In genomic region chr19:10516671-10517286, GRCh38 we compare ENCODE assay signal across 9 cellular contexts. TPM values are rescaled to one million over a fixed set of nuclear protein-coding genes. Genes with fewer than 3 reads are reported as not detected.
DNase-seq lines count a peak whose midpoint lies in the region; ATAC-seq, FAIRE-seq and TF ChIP-seq lines count a peak whose summit lies in the region.
"Had no signal": no experiment of that assay in that cellular context is flagged by ENCODE, and none has a peak within 500 bp of the region (broad histone marks: within the 10 kb centered on the region; RNA-seq: fewer than 3 reads in every experiment).

No MANE protein-coding gene starts in this region.

- DNase-seq in AG04450 (ENCODE audit: low read depth, low spot score) = no peak
- DNase-seq in H54 (ENCODE audit: insufficient read length, low spot score) = peak; percentile 88
- no peak for DNase-seq in SW480 (ENCODE audit: low spot score)
- DNase-seq in DMS79 (lab: John Stamatoyannopoulos, UW) = no peak

- H3K4me3 ChIP-seq in AG04450 (ENCODE audit: low read depth, low read length) (peak overlapping the region; percentile 47), mesodermal cell (ENCODE audit: extremely low read depth, insufficient read depth, low read length, poor library complexity, severe bottlenecking) (peak overlapping the region; percentile 49), gastroesophageal sphincter (peak overlapping the region in 1 of 2 donors; percentile 27)

- peaks cover 7% of the 10 kb centered on the region for H3K4me1 ChIP-seq in mesodermal cell (ENCODE audit: control insufficient read depth, insufficient read depth, low read length, poor library complexity, severe bottlenecking)
- H3K4me1 ChIP-seq in gastroesophageal sphincter = peaks cover 0 to 28% (median 4%) of the 10 kb centered on the region in 3 donors

- CTCF ChIA-PET in AG04450 (lab: Charles Lee) = no interaction called here

- TF ChIP-seq CTCF in AG04450 (IDR thresholded peaks at IDR 0.05; ENCODE audit: low read depth, low read length) (no peak), brain (conservative IDR thresholded peaks at IDR 0.05) (no peak), gastroesophageal sphincter (IDR thresholded peaks at IDR 0.05) (no peak)

- no peak for ATAC-seq in HG03460 (IDR thresholded peaks at IDR 0.05; ENCODE audit: unreplicated experiment)
- ATAC-seq in gastroesophageal sphincter = no peak

- no peak overlapping the region for H3K27ac Mint-ChIP-seq in brain

- peaks cover 22% of the 10 kb centered on the region for H3K4me1 Mint-ChIP-seq in brain

- POLR2A ChIA-PET in AG04450 (lab: Yijun Ruan, JAX) = interaction anchor here (0.7 kb wide), 1 partner anchor 858 kb away, joined by 4 read pairs; the partner anchor contains the start of gene SWSAP1

- H3K27ac ChIP-seq in AG04450 (ENCODE audit: low read depth, low read length) (no peak overlapping the region), mesodermal cell (ENCODE audit: low read depth, low read length, severe bottlenecking) (no peak overlapping the region), gastroesophageal sphincter (no peak overlapping the region)
- H3K27ac ChIP-seq: SJSA1 had no signal

- H3K36me3 Mint-ChIP-seq in brain = no peaks in the 10 kb centered on the region

- H3K9me3 ChIP-seq in AG04450 (ENCODE audit: control insufficient read depth, insufficient read depth, low read length) (no peaks in the 10 kb centered on the region; the same call in 1 of the 2 replicates), mesodermal cell (ENCODE audit: control insufficient read depth, low read length) (no peaks in the 10 kb centered on the region), gastroesophageal sphincter (no peaks in the 10 kb centered on the region)
- H3K9me3 ChIP-seq: SJSA1 had no signal

- peaks cover 0 to 7% (median 4%) of the 10 kb centered on the region in 5 experiments for H3K9me3 Mint-ChIP-seq in brain

- peaks cover 87% of the 10 kb centered on the region for H3K27me3 Mint-ChIP-seq in brain

- TF ChIP-seq POLR2A in H54 (IDR thresholded peaks at IDR 0.05; ENCODE audit: low read depth, low read length) = no peak
- no peak for TF ChIP-seq POLR2A in gastroesophageal sphincter (IDR thresholded peaks at IDR 0.05)

- 44 to 50% methylated on average over 6 to 8 of the region's 10 CpGs for WGBS in mesodermal cell (ENCODE audit: insufficient coverage in 2 of 2), 2 experiments
- 54 to 62% methylated on average over 3 of the region's 10 CpGs for WGBS in gastroesophageal sphincter (ENCODE audit: low coverage in 1 of 2), 2 donors

- TF ChIP-seq EP300 in gastroesophageal sphincter (IDR thresholded peaks at IDR 0.05) = no peak

- peaks cover 3% of the 10 kb centered on the region for H3K36me3 ChIP-seq in mesodermal cell (ENCODE audit: control insufficient read depth, insufficient read depth, low read length)
- no peaks in the 10 kb centered on the region for H3K36me3 ChIP-seq in gastroesophageal sphincter
- H3K36me3 ChIP-seq: SJSA1 had no signal

- FAIRE-seq in H54 (lab: Jason Lieb, UNC) = no peak

- H3K27me3 ChIP-seq in AG04450 (ENCODE audit: control insufficient read depth, insufficient read depth, low read length) (peaks cover 56% of the 10 kb centered on the region), gastroesophageal sphincter (peaks cover 100% of the 10 kb centered on the region)

- H3K4me3 Mint-ChIP-seq in brain = peak overlapping the region; percentile 30 to 83 (median 78)

RNA-seq across cellular contexts. Expression of gene S1PR5, which starts 0.5 kb away (rescaled TPM):
- polyA plus RNA-seq in AG04450 (2011; rRNA removed) (0.10 and 0.11 TPM in 2 replicates), brain (ENCODE audit: insufficient read depth, low read depth, low replicate concordance) (19.0 TPM)
- not detected in 2 replicates for polyA minus RNA-seq in AG04450 (2011; rRNA and poly(A)+ RNA removed)
- polyA plus RNA-seq in mesodermal cell (2013, experiment 1 of 2) = 3.5 TPM
- 2.3 TPM for polyA plus RNA-seq in mesodermal cell (2013, experiment 2 of 2)
- 1 to 10 TPM in 1 of 4 donors, not detected in 3; 1.1 TPM for total RNA-seq in gastroesophageal sphincter

RNA-seq across cellular contexts. Expression of gene KEAP1, which starts 13.6 kb away (rescaled TPM):
- polyA plus RNA-seq in AG04450 (2011; rRNA removed) (46.7 and 64.3 TPM in 2 replicates), brain (ENCODE audit: insufficient read depth, low read depth, low replicate concordance) (71.4 TPM)
- 89.5 and 127 TPM in 2 replicates for polyA minus RNA-seq in AG04450 (2011; rRNA and poly(A)+ RNA removed)
- polyA plus RNA-seq in mesodermal cell (2013, experiment 1 of 2) = 36.5 TPM
- 36.6 TPM for polyA plus RNA-seq in mesodermal cell (2013, experiment 2 of 2)
- 10 to 100 TPM; 62.1 to 80.3 (median 69.8) TPM for total RNA-seq in gastroesophageal sphincter

RNA-seq across cellular contexts. Expression of gene ATG4D, which starts 26.9 kb away (rescaled TPM):
- polyA plus RNA-seq in AG04450 (2011; rRNA removed) = 4.6 and 8.7 TPM in 2 replicates
- 7.3 and 10.6 TPM in 2 replicates for polyA minus RNA-seq in AG04450 (2011; rRNA and poly(A)+ RNA removed)
- 55.7 TPM for polyA plus RNA-seq in brain (ENCODE audit: insufficient read depth, low read depth, low replicate concordance)
- 34.9 TPM for polyA plus RNA-seq in mesodermal cell (2013, experiment 1 of 2)
- 28.5 TPM for polyA plus RNA-seq in mesodermal cell (2013, experiment 2 of 2)
- total RNA-seq in gastroesophageal sphincter = 10 to 100 TPM; 18.4 to 35.6 (median 24.9) TPM

RNA-seq across cellular contexts. Expression of gene KRI1, which starts 49.0 kb away (rescaled TPM):
- polyA plus RNA-seq in AG04450 (2011; rRNA removed) (11.1 and 11.3 TPM in 2 replicates), brain (ENCODE audit: insufficient read depth, low read depth, low replicate concordance) (23.3 TPM)
- 9.8 and 11.7 TPM in 2 replicates for polyA minus RNA-seq in AG04450 (2011; rRNA and poly(A)+ RNA removed)
- 15.6 TPM for polyA plus RNA-seq in mesodermal cell (2013, experiment 1 of 2)
- 16.4 TPM for polyA plus RNA-seq in mesodermal cell (2013, experiment 2 of 2)
- 10 to 100 TPM; 16.0 to 28.0 (median 20.1) TPM for total RNA-seq in gastroesophageal sphincter

RNA-seq across cellular contexts. Expression of gene CDKN2D, which starts 52.0 kb away (rescaled TPM):
- polyA plus RNA-seq in AG04450 (2011; rRNA removed) (3.9 and 4.3 TPM in 2 replicates), brain (ENCODE audit: insufficient read depth, low read depth, low replicate concordance) (91.5 TPM)
- polyA minus RNA-seq in AG04450 (2011; rRNA and poly(A)+ RNA removed) = 2.0 and 2.1 TPM in 2 replicates
- polyA plus RNA-seq in mesodermal cell (2013, experiment 1 of 2) = 9.1 TPM
- 6.8 TPM for polyA plus RNA-seq in mesodermal cell (2013, experiment 2 of 2)
- total RNA-seq in gastroesophageal sphincter = 10 to 100 TPM in 2 of 4 donors, 1 to 10 TPM in 2; 5.4 to 15.9 (median 10.6) TPM

Comparison
In these comparisons a context has a peak if more than half of its experiments do, and no peak if none do; other contexts are left out.
1. RNA of gene S1PR5, which starts 0.5 kb away (polyA plus RNA-seq): 19.0 TPM in brain (single experiment); 0.10 to 0.11 TPM in AG04450; every median in the first group is over 10 times any median in the second.